Comparison of ENCODE assay signal across 2 cellular contexts in genomic region chrX:97984641-97985040, GRCh38.
TF ChIP-seq lines count a peak whose summit lies in the region.

No MANE protein-coding gene starts in this region.

TF ChIP-seq in SK-N-SH treated with all-trans-retinoic acid at 6 μM for 48 hours, 23 proteins besides CTCF, POLR2A, EP300 and RAD21:
- no peak for TF ChIP-seq TSHZ2 (CRISPR knock-in tag; IDR thresholded peaks at IDR 0.05)
- no peak for TF ChIP-seq PPARA (CRISPR knock-in tag; IDR thresholded peaks at IDR 0.05; ENCODE audit: borderline replicate concordance)

TF ChIP-seq in SK-N-SH, 30 proteins besides CTCF, POLR2A, EP300 and RAD21 (continued from another document):
- TF ChIP-seq ZBTB33 (IDR thresholded peaks at IDR 0.05; ENCODE audit: borderline replicate concordance, low read depth) (no peak), RCOR1 (IDR thresholded peaks at IDR 0.05; ENCODE audit: low read length) (no peak), USF2 (IDR thresholded peaks at IDR 0.05; ENCODE audit: borderline replicate concordance, low read depth, low read length) (no peak), EZH2phosphoT487 (IDR thresholded peaks at IDR 0.05; ENCODE audit: borderline replicate concordance, low read depth) (no peak), SIN3A (IDR thresholded peaks at IDR 0.05; ENCODE audit: borderline replicate concordance, low read depth, low read length) (no peak), NFIC (IDR thresholded peaks at IDR 0.05; ENCODE audit: borderline replicate concordance) (no peak), ELF1 (IDR thresholded peaks at IDR 0.05) (no peak), REST (IDR thresholded peaks at IDR 0.05; ENCODE audit: low read depth, low read length) (no peak), TEAD4 (IDR thresholded peaks at IDR 0.05; ENCODE audit: borderline replicate concordance, insufficient read depth) (no peak)
TF ChIP-seq in SK-N-SH: peak in this region for 0.
